In the genomic region with DNA sequence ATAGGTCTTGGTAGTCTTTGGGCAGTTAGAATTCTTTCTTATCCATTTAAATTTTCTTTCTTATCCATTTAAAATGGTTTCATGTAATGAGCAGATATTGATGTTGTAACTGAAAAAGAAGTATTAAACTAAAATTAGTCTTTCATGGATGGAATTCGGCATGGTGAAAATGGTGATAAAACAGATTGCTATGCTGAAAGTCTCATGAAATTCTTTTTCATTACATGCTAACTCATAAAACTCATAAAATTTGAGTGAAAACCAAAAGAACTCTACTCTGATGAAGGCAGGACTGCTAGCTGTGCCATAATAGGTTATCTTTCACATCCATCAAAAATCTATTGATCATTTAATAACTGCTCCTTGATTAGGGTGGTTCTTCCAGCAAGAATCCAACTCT, we compare ENCODE assay signal across 27 cellular contexts. TPM values are rescaled to one million over a fixed set of nuclear protein-coding genes. Genes with fewer than 3 reads are reported as not detected.
A peak's percentile ranks its signal among the peaks of the same experiment; 100 is the strongest.
DNase-seq lines count a peak whose midpoint lies in the region; ATAC-seq and TF ChIP-seq lines count a peak whose summit lies in the region.
"Had no signal": no experiment of that assay in that cellular context is flagged by ENCODE, and none has a peak within 500 bp of the region (broad histone marks: within the 10 kb centered on the region; RNA-seq: fewer than 3 reads in every experiment).

No MANE protein-coding gene starts in this region.

- ATAC-seq in activated CD8-positive, alpha-beta T cell treated with anti-CD3 and anti-CD28 coated beads, Interleukin-2, amount 10 ng/mL, durations not matched to agents 7 days and 5 days = no peak
- no peak for ATAC-seq in activated CD8-positive, alpha-beta T cell treated with anti-CD3 and anti-CD28 coated beads for 36 hours
- no peak for ATAC-seq in T-cell (replicated peaks in 1 of 4)
- no peak for ATAC-seq in GM18520 (IDR thresholded peaks at IDR 0.05; ENCODE audit: unreplicated experiment)
- ATAC-seq: mucosa of descending colon, psoas muscle had no signal

- no peak for DNase-seq in activated CD8-positive, alpha-beta T cell treated with anti-CD3 and anti-CD28 coated beads, Interleukin-2, amount 10 ng/mL, durations not matched to agents 7 days and 5 days
- no peak for DNase-seq in activated CD8-positive, alpha-beta T cell treated with anti-CD3 and anti-CD28 coated beads for 36 hours
- DNase-seq in Calu3 (no peak), T-cell (no peak), mesenteric fat pad (ENCODE audit: low spot score) (no peak), SW480 (ENCODE audit: low spot score) (no peak)
- DNase-seq: activated CD4-positive, CD25-positive, alpha-beta regulatory T cell; adrenal gland; effector CD4-positive, alpha-beta T cell; head of caudate nucleus; lower lobe of right lung; mucosa of descending colon; NCI-H1092; NCI-H1930; NCI-H82; psoas muscle; stimulated activated CD4-positive, alpha-beta T cell treated with anti-CD3 and anti-CD28 coated beads, Interleukin-2, amount 100 ng/mL, for 48 hours; stimulated activated naive CD4-positive, alpha-beta T cell had no signal

- H3K27ac Mint-ChIP-seq in activated CD8-positive, alpha-beta T cell treated with anti-CD3 and anti-CD28 coated beads, Interleukin-2, amount 10 ng/mL, durations not matched to agents 7 days and 5 days = peak overlapping the region; percentile 99
- no peak overlapping the region for H3K27ac Mint-ChIP-seq in activated CD8-positive, alpha-beta T cell treated with anti-CD3 and anti-CD28 coated beads for 36 hours
- H3K27ac Mint-ChIP-seq in Calu3 (ENCODE audit: unreplicated experiment) (no peak overlapping the region), T-cell (peak overlapping the region; percentile 98 to 99), nephron (peak overlapping the region in 2 of 3 experiments; percentile 38 to 43)

- intact Hi-C loops in activated CD8-positive, alpha-beta T cell treated with anti-CD3 and anti-CD28 coated beads for 36 hours (cut with micrococcal nuclease) = loop anchor here (5.0 to 10.0 kb wide), 2 partner anchors 203 to 466 kb away; partner anchors contain the start of gene NECTIN3
- intact Hi-C loops in Calu3 (cut with micrococcal nuclease; ENCODE audit: unreplicated experiment) = loop anchor here (5.0 kb wide), 3 partner anchors 201 to 1806 kb away; partner anchors contain the start of gene NECTIN3

- no peak for TF ChIP-seq CTCF in activated CD8-positive, alpha-beta T cell treated with anti-CD3 and anti-CD28 coated beads for 36 hours (IDR thresholded peaks at IDR 0.05)
- TF ChIP-seq CTCF in Calu3 (IDR thresholded peaks at IDR 0.05; ENCODE audit: unreplicated experiment) (no peak), nephron (IDR thresholded peaks at IDR 0.05; ENCODE audit: unreplicated experiment in 3 of 3) (no peak)

- no peaks in the 10 kb centered on the region for H3K27me3 Mint-ChIP-seq in activated CD8-positive, alpha-beta T cell treated with anti-CD3 and anti-CD28 coated beads, Interleukin-2, amount 10 ng/mL, durations not matched to agents 7 days and 5 days (ENCODE audit: low read depth)
- no peaks in the 10 kb centered on the region for H3K27me3 Mint-ChIP-seq in activated CD8-positive, alpha-beta T cell treated with anti-CD3 and anti-CD28 coated beads for 36 hours
- H3K27me3 Mint-ChIP-seq in Calu3 (ENCODE audit: unreplicated experiment) (no peaks in the 10 kb centered on the region), T-cell (no peaks in the 10 kb centered on the region), nephron (ENCODE audit: low read depth) (no peaks in the 10 kb centered on the region)
- H3K27me3 Mint-ChIP-seq: B cell had no signal

- H3K9me3 Mint-ChIP-seq in activated CD8-positive, alpha-beta T cell treated with anti-CD3 and anti-CD28 coated beads, Interleukin-2, amount 10 ng/mL, durations not matched to agents 7 days and 5 days (ENCODE audit: insufficient read depth) = no peaks in the 10 kb centered on the region
- no peaks in the 10 kb centered on the region for H3K9me3 Mint-ChIP-seq in activated CD8-positive, alpha-beta T cell treated with anti-CD3 and anti-CD28 coated beads for 36 hours
- no peaks in the 10 kb centered on the region for H3K9me3 Mint-ChIP-seq in Calu3 (ENCODE audit: low read depth, unreplicated experiment)
- no peaks in the 10 kb centered on the region for H3K9me3 Mint-ChIP-seq in T-cell
- H3K9me3 Mint-ChIP-seq in nephron = no peaks in the 10 kb centered on the region
- H3K9me3 Mint-ChIP-seq: IgD-negative memory B cell had no signal

- BruUV-seq in Calu3 (replicated peaks; lab: Mats Ljungman, UMichigan) = no TSS peak

- H3K36me3 Mint-ChIP-seq in activated CD8-positive, alpha-beta T cell treated with anti-CD3 and anti-CD28 coated beads, Interleukin-2, amount 10 ng/mL, durations not matched to agents 7 days and 5 days (ENCODE audit: low read depth) = peaks cover 20% of the 10 kb centered on the region
- H3K36me3 Mint-ChIP-seq in activated CD8-positive, alpha-beta T cell treated with anti-CD3 and anti-CD28 coated beads for 36 hours (ENCODE audit: low read depth) = peaks cover 10% of the 10 kb centered on the region
- H3K36me3 Mint-ChIP-seq in Calu3 (ENCODE audit: insufficient read depth, unreplicated experiment) = no peaks in the 10 kb centered on the region
- no peaks in the 10 kb centered on the region for H3K36me3 Mint-ChIP-seq in T-cell
- H3K36me3 Mint-ChIP-seq in nephron (ENCODE audit: low read depth) = no peaks in the 10 kb centered on the region

- peaks cover 53% of the 10 kb centered on the region for H3K4me1 Mint-ChIP-seq in activated CD8-positive, alpha-beta T cell treated with anti-CD3 and anti-CD28 coated beads, Interleukin-2, amount 10 ng/mL, durations not matched to agents 7 days and 5 days (ENCODE audit: low read depth)
- H3K4me1 Mint-ChIP-seq in activated CD8-positive, alpha-beta T cell treated with anti-CD3 and anti-CD28 coated beads for 36 hours (ENCODE audit: low read depth) = peaks cover 60% of the 10 kb centered on the region
- H3K4me1 Mint-ChIP-seq in Calu3 (ENCODE audit: low read depth, unreplicated experiment) (peaks cover 33% of the 10 kb centered on the region), T-cell (peaks cover 51 to 59% (median 53%) of the 10 kb centered on the region in 3 donors), nephron (peaks cover 58% of the 10 kb centered on the region)

- H3K4me3 Mint-ChIP-seq in activated CD8-positive, alpha-beta T cell treated with anti-CD3 and anti-CD28 coated beads, Interleukin-2, amount 10 ng/mL, durations not matched to agents 7 days and 5 days = no peak overlapping the region
- H3K4me3 Mint-ChIP-seq in activated CD8-positive, alpha-beta T cell treated with anti-CD3 and anti-CD28 coated beads for 36 hours = no peak overlapping the region
- H3K4me3 Mint-ChIP-seq in Calu3 (ENCODE audit: low read depth, unreplicated experiment) (peak overlapping the region; percentile 2), T-cell (peak overlapping the region in 1 of 3 donors; percentile 79), nephron (no peak overlapping the region)

- CTCF ChIA-PET in activated CD8-positive, alpha-beta T cell treated with anti-CD3 and anti-CD28 coated beads, Interleukin-2, amount 10 ng/mL, durations not matched to agents 7 days and 5 days (lab: Charles Lee) = interaction anchor here (1.2 to 2.0 kb wide), 8 partner anchors 15 to 285 kb away, joined by 3 to 9 read pairs (median 6); no protein-coding TSS in a partner anchor
- CTCF ChIA-PET in activated CD8-positive, alpha-beta T cell treated with anti-CD3 and anti-CD28 coated beads for 36 hours (lab: Charles Lee) = interaction anchor here (1.0 to 2.0 kb wide), 4 partner anchors 22 to 215 kb away, joined by 3 to 5 read pairs (median 4); no protein-coding TSS in a partner anchor
- CTCF ChIA-PET in Calu3 (lab: Charles Lee) (no interaction called here), T-cell (lab: Charles Lee) (interaction anchor here in 1 of 2 donors (0.9 kb wide), 1 partner anchor 9 kb away, joined by 3 read pairs; no protein-coding TSS in a partner anchor)

- POLR2A ChIA-PET in activated CD8-positive, alpha-beta T cell treated with anti-CD3 and anti-CD28 coated beads, Interleukin-2, amount 10 ng/mL, durations not matched to agents 7 days and 5 days (lab: Charles Lee) = interaction anchor here (0.9 kb wide), 1 partner anchor 9 kb away, joined by 5 read pairs; no protein-coding TSS in a partner anchor
- POLR2A ChIA-PET in activated CD8-positive, alpha-beta T cell treated with anti-CD3 and anti-CD28 coated beads for 36 hours (lab: Charles Lee) = no interaction called here
- POLR2A ChIA-PET in T-cell (lab: Charles Lee) = no interaction called here

RNA-seq across cellular contexts. Expression of gene CD96, which starts 3.9 kb away (rescaled TPM):
- 100 to 1,000 TPM; 293 to 303 TPM for total RNA-seq in activated CD8-positive, alpha-beta T cell treated with anti-CD3 and anti-CD28 coated beads, Interleukin-2, amount 10 ng/mL, durations not matched to agents 7 days and 5 days
- total RNA-seq in activated CD8-positive, alpha-beta T cell treated with anti-CD3 and anti-CD28 coated beads for 36 hours = 100 to 1,000 TPM; 142 to 147 TPM
- total RNA-seq in Calu3 (2022) (0.27 TPM in 1 of 2 replicates, not detected in the other), T-cell (100 to 1,000 TPM; 183 to 229 (median 203) TPM), mesenteric fat pad (6.9 TPM)
- total RNA-seq: A673, Daoy, epithelial cell of proximal tubule, kidney epithelial cell had no signal

RNA-seq across cellular contexts. Expression of gene ZBED2, which starts 57.0 kb away (rescaled TPM):
- under 1 TPM; 0.68 to 0.74 TPM for total RNA-seq in activated CD8-positive, alpha-beta T cell treated with anti-CD3 and anti-CD28 coated beads, Interleukin-2, amount 10 ng/mL, durations not matched to agents 7 days and 5 days
- total RNA-seq in activated CD8-positive, alpha-beta T cell treated with anti-CD3 and anti-CD28 coated beads for 36 hours = 100 to 1,000 TPM; 226 to 235 TPM
- 0.24 and 0.56 TPM in 2 replicates for total RNA-seq in Calu3 (2022)
- total RNA-seq in T-cell = under 1 TPM in 3 of 5 donors, not detected in 2; 0.35 to 0.82 (median 0.73) TPM
- not detected for total RNA-seq in mesenteric fat pad
- total RNA-seq: A673, mucosa of descending colon, psoas muscle, thoracic aorta had no signal

Comparison
In these comparisons a context has a peak if more than half of its experiments do, and no peak if none do; other contexts are left out.
1. H3K27ac Mint-ChIP-seq: peak in activated CD8-positive, alpha-beta T cell treated with anti-CD3 and anti-CD28 coated beads, Interleukin-2, amount 10 ng/mL, durations not matched to agents 7 days and 5 days (single experiment), T-cell (2 of 2) and nephron (2 of 3); none in activated CD8-positive, alpha-beta T cell treated with anti-CD3 and anti-CD28 coated beads for 36 hours (single experiment) and Calu3 (single experiment).
2. RNA of gene ZBED2, which starts 57.0 kb away (total RNA-seq): 226 to 235 TPM in activated CD8-positive, alpha-beta T cell treated with anti-CD3 and anti-CD28 coated beads for 36 hours; 0.68 to 0.74 TPM in activated CD8-positive, alpha-beta T cell treated with anti-CD3 and anti-CD28 coated beads, Interleukin-2, amount 10 ng/mL, durations not matched to agents 7 days and 5 days, 0.35 to 0.82 TPM in T-cell, 0.24 to 0.56 TPM in Calu3 and not detected in mesenteric fat pad (single experiment); every median in the first group is over 100 times any median in the second.
3. RNA of gene CD96, which starts 3.9 kb away (total RNA-seq): 293 to 303 TPM in activated CD8-positive, alpha-beta T cell treated with anti-CD3 and anti-CD28 coated beads, Interleukin-2, amount 10 ng/mL, durations not matched to agents 7 days and 5 days, 183 to 229 TPM in T-cell and 142 to 147 TPM in activated CD8-positive, alpha-beta T cell treated with anti-CD3 and anti-CD28 coated beads for 36 hours; 6.9 TPM in mesenteric fat pad (single experiment) and 0.27 TPM in Calu3; every median in the first group is over 10 times any median in the second.